8 cellular contexts compared by ENCODE assay signal in the genomic region with DNA sequence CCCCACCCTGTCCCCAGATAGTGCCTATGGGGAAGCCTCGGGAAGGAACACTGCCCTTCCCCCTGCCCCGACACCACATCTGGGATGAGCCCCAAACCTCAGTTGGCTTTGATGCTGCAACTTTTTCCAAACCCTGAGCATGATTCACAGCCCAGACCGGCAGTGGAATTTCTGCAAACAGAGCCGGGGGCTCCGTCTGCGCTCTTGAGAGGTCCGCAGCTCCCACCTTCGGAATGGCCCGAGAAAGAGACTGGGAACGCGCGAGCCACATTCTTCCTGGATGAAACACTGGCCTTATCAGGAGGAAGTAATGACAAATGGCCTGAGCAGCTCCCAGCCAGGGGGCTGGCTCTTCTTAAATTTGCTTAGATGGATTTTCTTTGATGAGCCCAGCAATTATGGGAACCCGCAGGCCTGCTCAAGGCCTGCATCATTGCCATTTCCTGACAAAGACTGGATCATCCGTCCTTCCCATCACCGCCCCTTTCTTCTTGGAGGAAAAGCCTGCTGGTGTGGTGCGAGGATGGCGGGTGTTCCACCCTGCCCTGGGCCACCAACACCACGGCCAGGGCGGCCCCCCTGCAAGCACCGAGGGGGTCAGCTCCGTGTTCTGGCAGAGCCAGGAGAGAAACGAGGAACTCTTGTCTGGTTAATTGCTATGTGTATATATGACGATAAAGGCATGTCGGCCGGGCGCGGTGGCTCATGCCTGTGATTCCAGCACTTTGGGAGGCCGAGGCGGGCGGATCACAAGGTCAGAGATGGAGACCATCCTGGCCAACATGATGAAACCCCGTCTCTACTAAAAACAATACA. TPM values are rescaled to one million over a fixed set of nuclear protein-coding genes. Genes with fewer than 3 reads are reported as not detected.
A peak's percentile ranks its signal among the peaks of the same experiment; 100 is the strongest.
DNase-seq lines count a peak whose midpoint lies in the region; ATAC-seq, FAIRE-seq and TF ChIP-seq lines count a peak whose summit lies in the region.

No MANE protein-coding gene starts in this region.

- peak; percentile 81 for DNase-seq in HFF-Myc (ENCODE audit: extremely low read depth, low read depth)
- peak; percentile 100 for DNase-seq in astrocyte (ENCODE audit: low read depth)
- peak; percentile 84 for DNase-seq in kidney
- DNase-seq in thoracic aorta (ENCODE audit: low spot score) = peak; percentile 43
- DNase-seq in stimulated activated CD4-positive, alpha-beta T cell treated with anti-CD3 and anti-CD28 coated beads, Interleukin-4, amount 100 ng/mL, for 1 hour = no peak
- no peak for DNase-seq in DMS79 treated with DMSO at 0.1 percent for 48 hours (lab: John Stamatoyannopoulos, UW)
- DNase-seq in OCI-LY7 (ENCODE audit: low spot score) = no peak
- DNase-seq in NCI-H2196 treated with DMSO at 0.1 percent for 48 hours (lab: John Stamatoyannopoulos, UW; ENCODE audit: unreplicated experiment) = no peak

- TF ChIP-seq CTCF in HFF-Myc (IDR thresholded peaks at IDR 0.05; ENCODE audit: low read depth, low read length, missing control alignments) (no peak), astrocyte (IDR thresholded peaks at IDR 0.05; ENCODE audit: insufficient read depth, low read depth, low read length) (no peak), kidney (IDR thresholded peaks at IDR 0.05; ENCODE audit: borderline replicate concordance, extremely low read depth, insufficient read depth) (no peak), thoracic aorta (IDR thresholded peaks at IDR 0.05) (no peak), OCI-LY7 (conservative IDR thresholded peaks at IDR 0.05; ENCODE audit: low read length) (no peak)

- H3K4me2 ChIP-seq in astrocyte (ENCODE audit: low read length) (peak overlapping the region; percentile 74), OCI-LY7 (ENCODE audit: low read length) (no peak overlapping the region)

- peak overlapping the region; percentile 68 for H3K9ac ChIP-seq in astrocyte (ENCODE audit: low read length)
- H3K9ac ChIP-seq in kidney (ENCODE audit: low read length in 2 of 2) = no peak overlapping the region

- peaks cover 4% of the 10 kb centered on the region for H3K36me3 Mint-ChIP-seq in astrocyte (ENCODE audit: low read depth, unreplicated experiment)

- H3K79me2 ChIP-seq in astrocyte (ENCODE audit: insufficient read depth, low read length) = no peaks in the 10 kb centered on the region
- no peaks in the 10 kb centered on the region for H3K79me2 ChIP-seq in OCI-LY7 (ENCODE audit: insufficient read depth, low read depth, low read length)

- H2AFZ ChIP-seq in astrocyte (ENCODE audit: low read depth, low read length) (peak overlapping the region; percentile 45), OCI-LY7 (ENCODE audit: low read length) (no peak overlapping the region)

- H3K36me3 ChIP-seq in astrocyte (ENCODE audit: insufficient read depth, low read length) (no peaks in the 10 kb centered on the region), kidney (ENCODE audit: control insufficient read depth in 1 of 2, insufficient read depth in 2 of 2, low read length in 2 of 2) (no peaks in the 10 kb centered on the region), thoracic aorta (no peaks in the 10 kb centered on the region), OCI-LY7 (ENCODE audit: insufficient read depth, low read length) (no peaks in the 10 kb centered on the region)

- peak overlapping the region; percentile 96 for H3K27ac ChIP-seq in astrocyte (ENCODE audit: low read depth, low read length)
- no peak overlapping the region for H3K27ac ChIP-seq in kidney (ENCODE audit: low read depth in 2 of 2, low read length in 2 of 2)
- H3K27ac ChIP-seq in thoracic aorta = peak overlapping the region; percentile 34 to 52
- no peak overlapping the region for H3K27ac ChIP-seq in OCI-LY7 (ENCODE audit: low read depth, low read length, poor library complexity, severe bottlenecking)

- POLR2A ChIA-PET in OCI-LY7 (lab: Charles Lee) = no interaction called here

- H3K27ac Mint-ChIP-seq in astrocyte (ENCODE audit: unreplicated experiment) = peak overlapping the region; percentile 97

- H3K9me3 ChIP-seq in astrocyte (ENCODE audit: insufficient read depth, low read depth, low read length) (peaks cover 5% of the 10 kb centered on the region), kidney (ENCODE audit: control insufficient read depth in 1 of 2, low read length in 2 of 2) (peaks cover 0 to 3% of the 10 kb centered on the region in 2 donors), thoracic aorta (no peaks in the 10 kb centered on the region), OCI-LY7 (ENCODE audit: low read length) (no peaks in the 10 kb centered on the region)

- H3K4me3 ChIP-seq in HFF-Myc (replicated peaks; ENCODE audit: low read depth, low read length) (no peak overlapping the region), astrocyte (ENCODE audit: insufficient read depth, low read depth, low read length) (no peak overlapping the region), kidney (ENCODE audit: low read length in 2 of 2) (no peak overlapping the region), thoracic aorta (peak overlapping the region; percentile 39), OCI-LY7 (ENCODE audit: low read depth, low read length, poor library complexity, severe bottlenecking) (no peak overlapping the region)

- intact Hi-C loops in kidney (cut with DNase I) (no loop called here), OCI-LY7 (cut with micrococcal nuclease; ENCODE audit: unreplicated experiment) (no loop called here)

- no peaks in the 10 kb centered on the region for H3K9me3 Mint-ChIP-seq in astrocyte (ENCODE audit: unreplicated experiment)

- no TSS peak for BruUV-seq in OCI-LY7 (replicated peaks; lab: Mats Ljungman, UMichigan)

- no peaks in the 10 kb centered on the region for H3K27me3 Mint-ChIP-seq in astrocyte (ENCODE audit: low read depth, unreplicated experiment)

- H3K4me3 Mint-ChIP-seq in astrocyte (ENCODE audit: unreplicated experiment) = peak overlapping the region; percentile 45

- H3K27me3 ChIP-seq in astrocyte (ENCODE audit: insufficient read depth, low read length) (no peaks in the 10 kb centered on the region), thoracic aorta (replicated peaks; ENCODE audit: insufficient read depth) (no peaks in the 10 kb centered on the region)

- peaks cover 43% of the 10 kb centered on the region for H3K4me1 Mint-ChIP-seq in astrocyte (ENCODE audit: low read depth, unreplicated experiment)

- no peaks in the 10 kb centered on the region for H4K20me1 ChIP-seq in astrocyte (ENCODE audit: insufficient read depth, low read length)
- H4K20me1 ChIP-seq in OCI-LY7 (ENCODE audit: insufficient read depth, low read length) = no peaks in the 10 kb centered on the region

- peak; percentile 46 for ATAC-seq in thoracic aorta (ENCODE audit: insufficient number of reproducible peaks, low FRiP score, low read depth)

- H3K4me1 ChIP-seq in astrocyte (ENCODE audit: insufficient read depth, low read length) (peaks cover 26% of the 10 kb centered on the region), kidney (ENCODE audit: control insufficient read depth in 1 of 2, insufficient read depth in 1 of 2, low read depth in 1 of 2, low read length in 2 of 2) (no peaks in the 10 kb centered on the region), thoracic aorta (ENCODE audit: control insufficient read depth in 1 of 2, low read depth in 2 of 2) (peaks cover 11 to 16% of the 10 kb centered on the region in 2 donors), OCI-LY7 (ENCODE audit: insufficient read depth, low read length, poor library complexity, severe bottlenecking) (no peaks in the 10 kb centered on the region)

- FAIRE-seq in astrocyte (lab: Jason Lieb, UNC) (peak; percentile 79), kidney (lab: Jason Lieb, UNC) (no peak)

- CTCF ChIA-PET in OCI-LY7 (lab: Charles Lee; ENCODE audit: unreplicated experiment) = no interaction called here

- no peaks in the 10 kb centered on the region for H3K9me2 ChIP-seq in OCI-LY7 (ENCODE audit: insufficient read depth, low read length)

RNA-seq across cellular contexts. Expression of gene COL5A1, which starts 38.8 kb away (rescaled TPM):
- total RNA-seq in astrocyte (1,055 and 1,568 TPM in 2 replicates), kidney (23.8 TPM), thoracic aorta (100 to 1,000 TPM; 127 to 129 TPM), OCI-LY7 (2022) (15.9 and 28.6 TPM in 2 replicates)
- 2.4 TPM for polyA plus RNA-seq in kidney (ENCODE audit: insufficient read depth, low read depth, low replicate concordance)
- 10.2 and 12.2 TPM in 2 replicates for total RNA-seq in OCI-LY7 (2014; rRNA removed; shearing (Covaris generic))

Comparison
In these comparisons a context has a peak if more than half of its experiments do, and no peak if none do; other contexts are left out.
1. DNase-seq: peak in HFF-Myc (single experiment), astrocyte (single experiment), kidney (single experiment) and thoracic aorta (single experiment); none in stimulated activated CD4-positive, alpha-beta T cell treated with anti-CD3 and anti-CD28 coated beads, Interleukin-4, amount 100 ng/mL, for 1 hour (single experiment), DMS79 treated with DMSO at 0.1 percent for 48 hours (single experiment), OCI-LY7 (single experiment) and NCI-H2196 treated with DMSO at 0.1 percent for 48 hours (single experiment).
2. H3K27ac ChIP-seq: peak in astrocyte (single experiment) and thoracic aorta (2 of 2); none in kidney (0 of 2) and OCI-LY7 (single experiment).